30 cellular contexts compared by ENCODE assay signal in the genomic region with DNA sequence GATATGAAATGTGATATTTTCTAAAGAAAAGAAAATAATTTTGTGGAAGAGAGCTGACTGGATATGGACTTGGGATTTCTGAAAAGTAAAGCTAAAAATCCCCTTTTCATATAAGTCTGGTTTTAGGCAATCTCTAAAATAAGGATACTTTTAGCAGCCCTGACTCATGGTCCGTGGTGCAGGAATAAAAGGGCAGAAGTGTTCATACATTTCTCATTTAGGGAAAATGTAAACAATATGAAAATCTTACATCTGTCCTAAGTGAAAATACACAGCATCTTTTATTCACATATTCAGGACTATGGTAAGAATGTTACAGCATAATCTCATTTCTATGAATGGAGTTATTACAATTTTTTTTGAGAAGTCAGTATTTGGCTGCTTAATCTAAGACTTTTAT.
"Had no signal": no experiment of that assay in that cellular context is flagged by ENCODE, and none has a peak within 500 bp of the region (broad histone marks: within the 10 kb centered on the region; RNA-seq: fewer than 3 reads in every experiment).

No MANE protein-coding gene starts in this region.

- H3K36me3 ChIP-seq: neural progenitor cell, ovary, right lobe of liver, sigmoid colon, spleen, suprapubic skin, tibial artery, transverse colon, upper lobe of right lung, uterus had no signal

- H3K36me3 Mint-ChIP-seq: natural killer cell; neural progenitor cell; stimulated activated memory B cell treated with anti-CD40 and anti-IgM and Interleukin-4, amounts not matched to agents 10 μg/mL and 1 μg/mL and 100 μg/mL, for 72 hours; type B pancreatic cell had no signal

- H3K27ac ChIP-seq: neural progenitor cell, ovary, parathyroid adenoma, psoas muscle, suprapubic skin, testis, tibial artery, transverse colon, upper lobe of right lung had no signal

- H3K4me3 ChIP-seq: neural progenitor cell, ovary, suprapubic skin, testis, transverse colon, uterus had no signal

- H3K4me3 Mint-ChIP-seq: natural killer cell; stimulated activated memory B cell treated with anti-CD40 and anti-IgM and Interleukin-4, amounts not matched to agents 10 μg/mL and 1 μg/mL and 100 μg/mL, for 72 hours; stimulated activated naive CD8-positive, alpha-beta T cell treated with anti-CD3 and anti-CD28 coated beads, Interleukin-15, amount 100 ng/mL, for 72 hours had no signal

- H2AFZ ChIP-seq: neural progenitor cell, parathyroid adenoma had no signal

- H3K9me3 ChIP-seq: ovary, psoas muscle, right lobe of liver, sigmoid colon, spleen, suprapubic skin, testis, tibial artery, transverse colon, upper lobe of right lung, uterus had no signal

- ATAC-seq: natural killer cell; psoas muscle; stimulated activated memory B cell treated with anti-CD40 and anti-IgM and Interleukin-4, amounts not matched to agents 10 μg/mL and 1 μg/mL and 100 μg/mL, for 72 hours; stimulated activated naive CD8-positive, alpha-beta T cell treated with anti-CD3 and anti-CD28 coated beads, Interleukin-15, amount 100 ng/mL, for 72 hours; stimulated activated naive CD8-positive, alpha-beta T cell treated with anti-CD3 and anti-CD28 coated beads, Interleukin-15, Interleukin-2, amounts not matched to agents 100 U/mL and 50 U/mL, for 24 hours; upper lobe of right lung had no signal

- H3K79me2 ChIP-seq: parathyroid adenoma had no signal

- H3K9me3 Mint-ChIP-seq: natural killer cell; nephron; stimulated activated memory B cell treated with anti-CD40 and anti-IgM and Interleukin-4, amounts not matched to agents 10 μg/mL and 1 μg/mL and 100 μg/mL, for 72 hours; type B pancreatic cell had no signal

- H3K27me3 Mint-ChIP-seq: stimulated activated memory B cell treated with anti-CD40 and anti-IgM and Interleukin-4, amounts not matched to agents 10 μg/mL and 1 μg/mL and 100 μg/mL, for 72 hours; stimulated activated naive CD8-positive, alpha-beta T cell treated with anti-CD3 and anti-CD28 coated beads, Interleukin-15, amount 100 ng/mL, for 72 hours had no signal

- DNase-seq: natural killer cell; occipital lobe; ovary; posterior cingulate gyrus; psoas muscle; right lobe of liver; sigmoid colon; small intestine; spleen; stimulated activated CD4-positive, alpha-beta T cell treated with anti-CD3 and anti-CD28 coated beads, Interleukin-12 subunit alpha, Interleukin-12 subunit beta, amount 100 ng/mL, for 4 hours; stimulated activated CD4-positive, alpha-beta T cell treated with anti-CD3 and anti-CD28 coated beads, Interleukin-1b, Interleukin-23, amount 100 ng/mL, for 48 hours; stimulated activated CD4-positive, alpha-beta T cell treated with anti-CD3 and anti-CD28 coated beads, Interleukin-4, amount 100 ng/mL, for 1 hour; stimulated activated CD4-positive, alpha-beta T cell treated with anti-CD3 and anti-CD28 coated beads, Interleukin-4, amount 100 ng/mL, for 4 hours; stimulated activated CD8-positive, alpha-beta memory T cell treated with anti-CD3 and anti-CD28 coated beads, Interleukin-4, amount 100 ng/mL, for 48 hours; stimulated activated naive CD4-positive, alpha-beta T cell; stimulated activated naive CD8-positive, alpha-beta T cell treated with anti-CD3 and anti-CD28 coated beads, Interleukin-15, amount 100 ng/mL, for 72 hours; stimulated activated naive CD8-positive, alpha-beta T cell treated with anti-CD3 and anti-CD28 coated beads, Interleukin-15, Interleukin-2, amounts not matched to agents 100 U/mL and 50 U/mL, for 24 hours; substantia nigra; testis; tibial artery; transverse colon; upper lobe of right lung; uterus had no signal

- H3K9ac ChIP-seq: neural progenitor cell, parathyroid adenoma had no signal

- H3K27ac Mint-ChIP-seq: natural killer cell; neural progenitor cell; progenitor cell of endocrine pancreas; stimulated activated memory B cell treated with anti-CD40 and anti-IgM and Interleukin-4, amounts not matched to agents 10 μg/mL and 1 μg/mL and 100 μg/mL, for 72 hours; stimulated activated naive CD8-positive, alpha-beta T cell treated with anti-CD3 and anti-CD28 coated beads, Interleukin-15, amount 100 ng/mL, for 72 hours; type B pancreatic cell had no signal

- H3K4me1 ChIP-seq: parathyroid adenoma, right lobe of liver, sigmoid colon, tibial artery, transverse colon, uterus had no signal

- H3K27me3 ChIP-seq: ovary, spleen, testis, transverse colon, upper lobe of right lung, uterus had no signal
